10 cellular contexts compared by ENCODE assay signal in the genomic region with DNA sequence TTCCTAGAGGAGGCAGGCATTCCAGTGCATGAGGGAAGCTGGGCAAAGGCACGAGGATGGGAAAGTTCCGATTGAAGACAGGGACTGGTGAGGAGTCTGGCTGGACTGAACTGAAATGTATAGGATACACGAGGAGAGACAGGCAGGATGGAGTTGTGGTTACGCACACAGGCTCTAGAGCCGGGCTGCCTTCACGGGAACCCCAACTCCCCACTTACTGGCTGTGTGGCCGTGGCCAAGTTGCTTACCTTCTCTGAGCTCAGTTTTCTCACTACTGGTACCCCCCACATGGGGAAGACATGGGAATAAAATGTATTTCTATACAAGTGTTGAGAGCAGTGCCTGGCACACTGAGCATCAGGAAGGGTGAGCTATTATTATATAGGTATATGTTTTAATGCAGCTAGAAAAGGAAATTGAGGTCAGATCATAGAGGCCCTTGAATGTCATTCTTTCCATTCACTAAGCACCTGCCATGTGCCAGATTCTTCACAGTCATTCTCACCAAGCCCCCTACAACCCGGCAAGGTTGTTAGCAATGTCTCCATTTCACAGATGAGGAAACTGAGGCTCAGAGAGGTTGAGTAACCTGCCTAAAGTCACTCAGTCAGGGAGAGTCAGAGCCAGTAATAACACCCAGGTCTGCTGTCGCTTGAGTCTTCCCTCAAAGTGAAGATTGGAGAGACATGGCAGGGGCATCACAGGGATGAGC. TPM values are rescaled to one million over a fixed set of nuclear protein-coding genes. Genes with fewer than 3 reads are reported as not detected.
A peak's percentile ranks its signal among the peaks of the same experiment; 100 is the strongest.
DNase-seq lines count a peak whose midpoint lies in the region; ATAC-seq and TF ChIP-seq lines count a peak whose summit lies in the region.
"Had no signal": no experiment of that assay in that cellular context is flagged by ENCODE, and none has a peak within 500 bp of the region (broad histone marks: within the 10 kb centered on the region; RNA-seq: fewer than 3 reads in every experiment).

No MANE protein-coding gene starts in this region.

- H3K27me3 ChIP-seq in skeletal muscle tissue (ENCODE audit: control insufficient read depth in 3 of 3, insufficient read depth in 3 of 3, low read length in 3 of 3), result no peaks in the 10 kb centered on the region

- in situ Hi-C loops in GM13977 (cut with MboI; ENCODE audit: low pct_unique_long_range_greater_than_20kb, low sequenced_read_pairs, unreplicated experiment), result no loop called here

- peak; percentile 13 for ATAC-seq in HG02642 (IDR thresholded peaks at IDR 0.05; ENCODE audit: poor library complexity, unreplicated experiment)

- DNase-seq in GM13977 (ENCODE audit: low spot score) (peak; percentile 9), caudate nucleus (lab: John Stamatoyannopoulos, UW) (no peak), SHP77 treated with DMSO at 0.1 percent for 48 hours (lab: John Stamatoyannopoulos, UW) (no peak), islet precursor cell (no peak), iPS-NIHi11 (ENCODE audit: low spot score) (no peak)
- no peak for DNase-seq in activated CD8-positive, alpha-beta memory T cell treated with anti-CD3 and anti-CD28 coated beads, Interleukin-2, amount 50 U/mL, for 4 hours
- DNase-seq: CD8-positive, alpha-beta memory T cell; NCI-H1930 had no signal

- peaks cover 85 to 95% (median 94%) of the 10 kb centered on the region in 3 donors for H3K4me1 ChIP-seq in skeletal muscle tissue (ENCODE audit: control insufficient read depth in 3 of 3, insufficient read depth in 3 of 3, low read length in 3 of 3)

- H3K27ac ChIP-seq in caudate nucleus (ENCODE audit: low read depth, low read length), result peak overlapping the region; percentile 96
- H3K27ac ChIP-seq in skeletal muscle tissue (ENCODE audit: low read depth, low read length), result peak overlapping the region; percentile 84

- no peak for TF ChIP-seq CTCF in GM13977 (IDR thresholded peaks at IDR 0.05; ENCODE audit: extremely low read depth, insufficient read depth, missing control alignments)

- no peaks in the 10 kb centered on the region for H3K36me3 ChIP-seq in skeletal muscle tissue (ENCODE audit: control insufficient read depth in 3 of 3, insufficient read depth in 3 of 3, low read length in 3 of 3)

- H3K4me3 ChIP-seq in skeletal muscle tissue (ENCODE audit: low read length in 3 of 3), result no peak overlapping the region

- no peaks in the 10 kb centered on the region for H3K9me3 ChIP-seq in skeletal muscle tissue (ENCODE audit: control insufficient read depth in 3 of 3, low read length in 3 of 3)

- H3K9ac ChIP-seq in skeletal muscle tissue (ENCODE audit: low read depth in 1 of 3, low read length in 3 of 3), result peak overlapping the region in 1 of 3 donors; percentile 57

RNA-seq across cellular contexts. Expression of a gene that starts 9.7 kb away (rescaled TPM):
- total RNA-seq in skeletal muscle tissue, result 15.7 TPM
